In genomic region chr16:78584213-78584860, GRCh38 we compare ENCODE assay signal across 24 cellular contexts.
DNase-seq lines count a peak whose midpoint lies in the region; ATAC-seq and TF ChIP-seq lines count a peak whose summit lies in the region.
"Had no signal": no experiment of that assay in that cellular context is flagged by ENCODE, and none has a peak within 500 bp of the region (broad histone marks: within the 10 kb centered on the region; RNA-seq: fewer than 3 reads in every experiment).

No MANE protein-coding gene starts in this region.

- 64 to 77% (median 74%) methylated on average over 10 of the region's 10 CpGs for WGBS in heart left ventricle, 4 donors
- WGBS in smooth muscle cell (ENCODE audit: low lambda C conversion rate): 37% methylated on average over 10 of the region's 10 CpGs

- DNase-seq in heart left ventricle: no peak
- no peak for DNase-seq in cardiac septum (ENCODE audit: low spot score)
- DNase-seq in MV-4-11 (lab: John Stamatoyannopoulos, UW): peak; percentile 60
- DNase-seq in islet precursor cell: peak; percentile 24
- DNase-seq in smooth muscle cell (lab: John Stamatoyannopoulos, UW; ENCODE audit: unreplicated experiment): no peak
- no peak for DNase-seq in putamen (ENCODE audit: low spot score)
- DNase-seq: CD8-positive, alpha-beta T cell; DMS 273 treated with DMSO at 0.1 percent for 48 hours; EL; GDM1; HFFc6; NCI-H146; NCI-H1930; NCI-H2107; NCI-H446; NCI-H524 treated with DMSO at 0.1 percent for 48 hours; NCI-H774; PC-3 had no signal

- H3K4me1 ChIP-seq in heart left ventricle (peaks cover 0 to 10% (median 0%) of the 10 kb centered on the region in 12 donors), smooth muscle cell (ENCODE audit: low read depth) (no peaks in the 10 kb centered on the region)
- H3K4me1 ChIP-seq: HAP-1, SJSA1 had no signal

- no peak overlapping the region for H3K4me3 ChIP-seq in heart left ventricle
- H3K4me3 ChIP-seq in smooth muscle cell: no peak overlapping the region
- H3K4me3 ChIP-seq: GM12878, GM23338, HAP-1, SJSA1 had no signal

- H3K27me3 ChIP-seq in heart left ventricle (no peaks in the 10 kb centered on the region), smooth muscle cell (ENCODE audit: low read depth) (peaks cover 1% of the 10 kb centered on the region)
- H3K27me3 ChIP-seq: SJSA1 had no signal

- H3F3A ChIP-seq in smooth muscle cell (ENCODE audit: low read depth): no peaks in the 10 kb centered on the region

- TF ChIP-seq POLR2A in heart left ventricle (IDR thresholded peaks at IDR 0.05): no peak

- ATAC-seq in heart left ventricle: peak in 3 of 4 donors; percentile 26 to 70 (median 51)
- ATAC-seq in GM19455 (IDR thresholded peaks at IDR 0.05; ENCODE audit: unreplicated experiment): no peak
- ATAC-seq: CD8-positive, alpha-beta T cell; GM12878; GM23338; PC-3 had no signal

- intact Hi-C loops in heart left ventricle (cut with DNase I): loop anchor here in 1 of 10 donors (10.0 kb wide), 1 partner anchor 180 kb away; no protein-coding TSS in a partner anchor
- intact Hi-C loops in cardiac septum (cut with DNase I): no loop called here

- H3K9me3 ChIP-seq in heart left ventricle (no peaks in the 10 kb centered on the region), smooth muscle cell (replicated peaks; ENCODE audit: low read depth) (no peaks in the 10 kb centered on the region)
- H3K9me3 ChIP-seq: HAP-1 had no signal

- no peaks in the 10 kb centered on the region for H3K79me2 ChIP-seq in smooth muscle cell (ENCODE audit: low read depth)

- H2AFZ ChIP-seq in smooth muscle cell (ENCODE audit: low read depth): no peak overlapping the region
- H2AFZ ChIP-seq: GM23338 had no signal

- H3K9ac ChIP-seq in smooth muscle cell (ENCODE audit: low read depth): no peak overlapping the region

- no peaks in the 10 kb centered on the region for H4K20me1 ChIP-seq in smooth muscle cell (ENCODE audit: low read depth)

- peak overlapping the region; percentile 41 for H3K4me2 ChIP-seq in smooth muscle cell

- TF ChIP-seq CTCF in heart left ventricle (IDR thresholded peaks at IDR 0.05) (no peak), smooth muscle cell (IDR thresholded peaks at IDR 0.05; ENCODE audit: borderline replicate concordance, insufficient read depth, poor library complexity, severe bottlenecking) (no peak)

- H3K36me3 ChIP-seq in heart left ventricle (no peaks in the 10 kb centered on the region), smooth muscle cell (ENCODE audit: low read depth) (no peaks in the 10 kb centered on the region)
- H3K36me3 ChIP-seq: HAP-1, SJSA1 had no signal

- H3K27ac ChIP-seq in heart left ventricle: no peak overlapping the region
- peak overlapping the region; percentile 30 for H3K27ac ChIP-seq in smooth muscle cell (ENCODE audit: low read depth)
- H3K27ac ChIP-seq: C4-2B, SJSA1 had no signal

Comparison
In these comparisons a context has a peak if more than half of its experiments do, and no peak if none do; other contexts are left out.
1. DNase-seq: peak in MV-4-11 (single experiment) and islet precursor cell (single experiment); none in heart left ventricle (0 of 5), cardiac septum (single experiment), smooth muscle cell (single experiment) and putamen (single experiment).